1 cellular context compared by ENCODE assay signal in genomic region chr5:96243203-96243602, GRCh38.
TF ChIP-seq lines count a peak whose summit lies in the region.

No MANE protein-coding gene starts in this region.

TF ChIP-seq in SK-N-SH, 30 proteins besides CTCF, POLR2A, EP300 and RAD21 (continued from another document):
- TF ChIP-seq USF1 (IDR thresholded peaks at IDR 0.05; ENCODE audit: borderline replicate concordance, low read depth), result no peak
TF ChIP-seq in SK-N-SH: peak in this region for 0.
